In genomic region chr22:48080304-48081165, GRCh38 we compare ENCODE assay signal across 22 cellular contexts.
"Had no signal": no experiment of that assay in that cellular context is flagged by ENCODE, and none has a peak within 500 bp of the region (broad histone marks: within the 10 kb centered on the region; RNA-seq: fewer than 3 reads in every experiment).

No MANE protein-coding gene starts in this region.

- H3K36me3 Mint-ChIP-seq: neural progenitor cell, T-cell had no signal

- ATAC-seq: activated CD4-positive, alpha-beta T cell treated with anti-CD3 and anti-CD28 coated beads for 36 hours; esophagus mucosa; gastroesophageal sphincter; heart left ventricle; right lobe of liver; T-cell; WTC11 had no signal

- H3K9me3 ChIP-seq: adrenal gland, breast epithelium, gastroesophageal sphincter, heart left ventricle, left ventricle myocardium inferior, right lobe of liver, tibial nerve had no signal

- H3K9ac ChIP-seq: neural progenitor cell had no signal

- H3K4me1 ChIP-seq: adrenal gland, breast epithelium, gastroesophageal sphincter, heart left ventricle, left ventricle myocardium inferior, right lobe of liver, tibial nerve had no signal

- H3K27ac Mint-ChIP-seq: activated CD4-positive, alpha-beta memory T cell treated with anti-CD3 and anti-CD28 coated beads, Interleukin-2, amount 10 ng/mL, durations not matched to agents 7 days and 5 days; activated CD4-positive, alpha-beta T cell treated with anti-CD3 and anti-CD28 coated beads for 36 hours; activated T-cell treated with anti-CD3 and anti-CD28 coated beads, Interleukin-2, amount 50 U/mL, for 72 hours; T-cell; WTC11 had no signal

- H3K36me3 ChIP-seq: adrenal gland, breast epithelium, gastroesophageal sphincter, heart left ventricle, left ventricle myocardium inferior, neural progenitor cell, right lobe of liver, tibial nerve had no signal

- H3K9me3 Mint-ChIP-seq: activated CD4-positive, alpha-beta memory T cell treated with anti-CD3 and anti-CD28 coated beads, Interleukin-2, amount 10 ng/mL, durations not matched to agents 7 days and 5 days; activated T-cell treated with anti-CD3 and anti-CD28 coated beads, Interleukin-2, amount 50 U/mL, for 72 hours; T-cell had no signal

- H3K27me3 ChIP-seq: adrenal gland, neural progenitor cell, right lobe of liver, tibial nerve had no signal

- H2AFZ ChIP-seq: neural progenitor cell had no signal

- H3K27ac ChIP-seq: adrenal gland, breast epithelium, gastroesophageal sphincter, heart left ventricle, left ventricle myocardium inferior, neural progenitor cell, right lobe of liver, tibial nerve had no signal

- DNase-seq: activated CD4-positive, alpha-beta memory T cell treated with anti-CD3 and anti-CD28 coated beads, Interleukin-2, amount 10 ng/mL, durations not matched to agents 7 days and 5 days; activated CD4-positive, alpha-beta T cell treated with anti-CD3 and anti-CD28 coated beads for 36 hours; activated CD8-positive, alpha-beta memory T cell treated with anti-CD3 and anti-CD28 coated beads, Interleukin-2, amount 50 U/mL, for 48 hours; activated effector memory CD4-positive, alpha-beta T cell treated with anti-CD3 and anti-CD28 coated beads, Interleukin-2, amount 50 U/mL, for 16 hours; activated naive CD4-positive, alpha-beta T cell treated with anti-CD3 and anti-CD28 coated beads, Interleukin-2, amount 50 U/mL, for 16 hours; activated T-cell treated with anti-CD3 and anti-CD28 coated beads, Interleukin-2, amount 50 U/mL, for 72 hours; adrenal gland; cerebellar nuclear complex; cortex of kidney; heart left ventricle; left ventricle myocardium inferior; mammary epithelial cell; right lobe of liver; stimulated activated CD4-positive, alpha-beta T cell treated with anti-CD3 and anti-CD28 coated beads, Interleukin-4, amount 100 ng/mL, for 1 hour; T-cell had no signal

- H3K4me3 Mint-ChIP-seq: activated CD4-positive, alpha-beta memory T cell treated with anti-CD3 and anti-CD28 coated beads, Interleukin-2, amount 10 ng/mL, durations not matched to agents 7 days and 5 days; activated CD4-positive, alpha-beta T cell treated with anti-CD3 and anti-CD28 coated beads for 36 hours; activated T-cell treated with anti-CD3 and anti-CD28 coated beads, Interleukin-2, amount 50 U/mL, for 72 hours; neural progenitor cell; T-cell; WTC11 had no signal

- H3K4me3 ChIP-seq: adrenal gland, breast epithelium, gastroesophageal sphincter, heart left ventricle, left ventricle myocardium inferior, neural progenitor cell, right lobe of liver, smooth muscle cell, tibial nerve had no signal

- H3K4me2 ChIP-seq: neural progenitor cell, smooth muscle cell had no signal
